In genomic region chr2:45396671-45397070, GRCh38 we compare ENCODE assay signal across 1 cellular context.
TF ChIP-seq lines count a peak whose summit lies in the region.

No MANE protein-coding gene starts in this region.

TF ChIP-seq in GM23338, 12 proteins besides CTCF, POLR2A, EP300 and RAD21 (continued from another document):
- TF ChIP-seq, protein P1, sequence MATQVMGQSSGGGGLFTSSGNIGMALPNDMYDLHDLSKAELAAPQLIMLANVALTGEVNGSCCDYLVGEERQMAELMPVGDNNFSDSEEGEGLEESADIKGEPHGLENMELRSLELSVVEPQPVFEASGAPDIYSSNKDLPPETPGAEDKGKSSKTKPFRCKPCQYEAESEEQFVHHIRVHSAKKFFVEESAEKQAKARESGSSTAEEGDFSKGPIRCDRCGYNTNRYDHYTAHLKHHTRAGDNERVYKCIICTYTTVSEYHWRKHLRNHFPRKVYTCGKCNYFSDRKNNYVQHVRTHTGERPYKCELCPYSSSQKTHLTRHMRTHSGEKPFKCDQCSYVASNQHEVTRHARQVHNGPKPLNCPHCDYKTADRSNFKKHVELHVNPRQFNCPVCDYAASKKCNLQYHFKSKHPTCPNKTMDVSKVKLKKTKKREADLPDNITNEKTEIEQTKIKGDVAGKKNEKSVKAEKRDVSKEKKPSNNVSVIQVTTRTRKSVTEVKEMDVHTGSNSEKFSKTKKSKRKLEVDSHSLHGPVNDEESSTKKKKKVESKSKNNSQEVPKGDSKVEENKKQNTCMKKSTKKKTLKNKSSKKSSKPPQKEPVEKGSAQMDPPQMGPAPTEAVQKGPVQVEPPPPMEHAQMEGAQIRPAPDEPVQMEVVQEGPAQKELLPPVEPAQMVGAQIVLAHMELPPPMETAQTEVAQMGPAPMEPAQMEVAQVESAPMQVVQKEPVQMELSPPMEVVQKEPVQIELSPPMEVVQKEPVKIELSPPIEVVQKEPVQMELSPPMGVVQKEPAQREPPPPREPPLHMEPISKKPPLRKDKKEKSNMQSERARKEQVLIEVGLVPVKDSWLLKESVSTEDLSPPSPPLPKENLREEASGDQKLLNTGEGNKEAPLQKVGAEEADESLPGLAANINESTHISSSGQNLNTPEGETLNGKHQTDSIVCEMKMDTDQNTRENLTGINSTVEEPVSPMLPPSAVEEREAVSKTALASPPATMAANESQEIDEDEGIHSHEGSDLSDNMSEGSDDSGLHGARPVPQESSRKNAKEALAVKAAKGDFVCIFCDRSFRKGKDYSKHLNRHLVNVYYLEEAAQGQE (IDR thresholded peaks at IDR 0.05; ENCODE audit: unreplicated experiment), result no peak
- TF ChIP-seq ZNF331 (CRISPR knock-in tag; IDR thresholded peaks at IDR 0.05; ENCODE audit: low read depth) (no peak), ZNF114 (CRISPR knock-in tag; IDR thresholded peaks at IDR 0.05) (no peak)
